8 cellular contexts compared by ENCODE assay signal in genomic region chr16:66928702-66929388, GRCh38.
DNase-seq lines count a peak whose midpoint lies in the region; ATAC-seq and TF ChIP-seq lines count a peak whose summit lies in the region.

No MANE protein-coding gene starts in this region.

- no peak overlapping the region for H3K4me3 Mint-ChIP-seq in stimulated activated naive B cell treated with anti-CD40 and anti-IgM and Interleukin-4, amounts not matched to agents 10 μg/mL and 1 μg/mL and 100 μg/mL, for 72 hours

- H3K4me1 Mint-ChIP-seq in stimulated activated naive B cell treated with anti-CD40 and anti-IgM and Interleukin-4, amounts not matched to agents 10 μg/mL and 1 μg/mL and 100 μg/mL, for 72 hours: peaks cover 38 to 56% of the 10 kb centered on the region in 2 donors

- peak; percentile 69 for DNase-seq in activated effector memory CD4-positive, alpha-beta T cell treated with anti-CD3 and anti-CD28 coated beads, Interleukin-2, amount 50 U/mL, for 16 hours
- DNase-seq in activated effector memory CD4-positive, alpha-beta T cell treated with Interleukin-2 at 50 U/mL for 16 hours: no peak
- DNase-seq in RPMI8226: peak; percentile 44
- DNase-seq in epithelial cell of esophagus (ENCODE audit: low read depth): peak; percentile 51
- DNase-seq in stimulated activated naive B cell treated with anti-CD40 and anti-IgM and Interleukin-4, amounts not matched to agents 10 μg/mL and 1 μg/mL and 100 μg/mL, for 72 hours: no peak
- no peak for DNase-seq in NCI-H524 treated with DMSO at 0.1 percent for 48 hours (lab: John Stamatoyannopoulos, UW)
- DNase-seq in OCI-M2 (lab: John Stamatoyannopoulos, UW; ENCODE audit: unreplicated experiment): no peak
- no peak for DNase-seq in effector CD4-positive, alpha-beta T cell

- no peak for ATAC-seq in stimulated activated naive B cell treated with anti-CD40 and anti-IgM and Interleukin-4, amounts not matched to agents 10 μg/mL and 1 μg/mL and 100 μg/mL, for 72 hours (replicated peaks)

- TF ChIP-seq CTCF in epithelial cell of esophagus (IDR thresholded peaks at IDR 0.05; ENCODE audit: insufficient read depth, low read depth, low read length, missing control alignments): peak; percentile 40

- peaks cover 14 to 28% of the 10 kb centered on the region in 2 donors for H3K27me3 Mint-ChIP-seq in stimulated activated naive B cell treated with anti-CD40 and anti-IgM and Interleukin-4, amounts not matched to agents 10 μg/mL and 1 μg/mL and 100 μg/mL, for 72 hours

- no peaks in the 10 kb centered on the region for H3K9me3 Mint-ChIP-seq in stimulated activated naive B cell treated with anti-CD40 and anti-IgM and Interleukin-4, amounts not matched to agents 10 μg/mL and 1 μg/mL and 100 μg/mL, for 72 hours

- H3K27ac Mint-ChIP-seq in stimulated activated naive B cell treated with anti-CD40 and anti-IgM and Interleukin-4, amounts not matched to agents 10 μg/mL and 1 μg/mL and 100 μg/mL, for 72 hours: peak overlapping the region; percentile 59

- peaks cover 17 to 37% of the 10 kb centered on the region in 2 donors for H3K36me3 Mint-ChIP-seq in stimulated activated naive B cell treated with anti-CD40 and anti-IgM and Interleukin-4, amounts not matched to agents 10 μg/mL and 1 μg/mL and 100 μg/mL, for 72 hours

- H3K4me3 ChIP-seq in epithelial cell of esophagus (ENCODE audit: low read length): no peak overlapping the region

Comparison
In these comparisons a context has a peak if more than half of its experiments do, and no peak if none do; other contexts are left out.
1. DNase-seq: peak in activated effector memory CD4-positive, alpha-beta T cell treated with anti-CD3 and anti-CD28 coated beads, Interleukin-2, amount 50 U/mL, for 16 hours (single experiment), RPMI8226 (single experiment) and epithelial cell of esophagus (single experiment); none in activated effector memory CD4-positive, alpha-beta T cell treated with Interleukin-2 at 50 U/mL for 16 hours (single experiment), stimulated activated naive B cell treated with anti-CD40 and anti-IgM and Interleukin-4, amounts not matched to agents 10 μg/mL and 1 μg/mL and 100 μg/mL, for 72 hours (single experiment), NCI-H524 treated with DMSO at 0.1 percent for 48 hours (single experiment), OCI-M2 (single experiment) and effector CD4-positive, alpha-beta T cell (single experiment).